ENCODE assay signal across 28 cellular contexts in genomic region chr7:76400248-76400647, GRCh38. TPM values are rescaled to one million over a fixed set of nuclear protein-coding genes. Genes with fewer than 3 reads are reported as not detected.
"Had no signal": no experiment of that assay in that cellular context is flagged by ENCODE, and none has a peak within 500 bp of the region (broad histone marks: within the 10 kb centered on the region; RNA-seq: fewer than 3 reads in every experiment).

No MANE protein-coding gene starts in this region.

- H3K4me3 ChIP-seq: ascending aorta, breast epithelium, cardiac muscle cell, colonic mucosa, esophagus muscularis mucosa, gastrocnemius medialis had no signal

- H3K27ac ChIP-seq: ascending aorta, breast epithelium, cardiac muscle cell, colonic mucosa, esophagus muscularis mucosa, foreskin keratinocyte, gastrocnemius medialis had no signal

- H3K36me3 ChIP-seq: ascending aorta, breast epithelium, cardiac muscle cell, colonic mucosa, esophagus muscularis mucosa, gastrocnemius medialis had no signal

- H3K9me3 ChIP-seq: ascending aorta, breast epithelium, colonic mucosa, esophagus muscularis mucosa, gastrocnemius medialis had no signal

- ATAC-seq: activated CD4-positive, alpha-beta T cell treated with anti-CD3 and anti-CD28 coated beads for 36 hours; activated CD8-positive, alpha-beta memory T cell treated with anti-CD3 and anti-CD28 coated beads, Interleukin-2, amount 10 ng/mL, durations not matched to agents 7 days and 5 days; activated CD8-positive, alpha-beta T cell treated with anti-CD3 and anti-CD28 coated beads, Interleukin-2, amount 10 ng/mL, durations not matched to agents 7 days and 5 days; activated naive CD4-positive, alpha-beta T cell treated with anti-CD3 and anti-CD28 coated beads, Interleukin-2, amount 50 U/mL, for 72 hours; foreskin keratinocyte; gastrocnemius medialis had no signal

- H3K4me1 ChIP-seq: breast epithelium, colonic mucosa, foreskin keratinocyte had no signal

- H3K27me3 ChIP-seq: ascending aorta, breast epithelium, cardiac muscle cell, colonic mucosa, esophagus muscularis mucosa, foreskin keratinocyte, gastrocnemius medialis had no signal

- DNase-seq: activated CD4-positive, alpha-beta memory T cell treated with anti-CD3 and anti-CD28 coated beads for 36 hours; activated CD4-positive, alpha-beta T cell treated with anti-CD3 and anti-CD28 coated beads for 36 hours; activated CD4-positive, alpha-beta T cell treated with anti-CD3 and anti-CD28 coated beads, Interleukin-2, amount 10 ng/mL, durations not matched to agents 24 days and 14 days; activated CD4-positive, CD25-positive, alpha-beta regulatory T cell; activated CD4-positive, CD25-positive, alpha-beta regulatory T cell treated with anti-CD3 and anti-CD28 coated beads, Interleukin-2, amount 50 U/mL, for 72 hours; activated CD8-positive, alpha-beta memory T cell treated with anti-CD3 and anti-CD28 coated beads, Interleukin-2, amount 10 ng/mL, durations not matched to agents 7 days and 5 days; activated CD8-positive, alpha-beta memory T cell treated with anti-CD3 and anti-CD28 coated beads, Interleukin-2, amount 50 U/mL, for 4 hours; activated CD8-positive, alpha-beta T cell treated with anti-CD3 and anti-CD28 coated beads, Interleukin-2, amount 10 ng/mL, durations not matched to agents 7 days and 5 days; activated gamma-delta T cell; activated naive CD4-positive, alpha-beta T cell; activated naive CD4-positive, alpha-beta T cell treated with anti-CD3 and anti-CD28 coated beads, Interleukin-2, amount 10 ng/mL, durations not matched to agents 7 days and 5 days; activated naive CD8-positive, alpha-beta T cell treated with anti-CD3 and anti-CD28 coated beads, Interleukin-2, amount 10 ng/mL, durations not matched to agents 7 days and 5 days; activated T-cell treated with anti-CD3 and anti-CD28 coated beads, Interleukin-2, amount 50 U/mL, for 1 hour; activated T-cell treated with anti-CD3 and anti-CD28 coated beads, Interleukin-2, amount 50 U/mL, for 48 hours; central memory CD4-positive, alpha-beta T cell; cerebellar nuclear complex; colonic mucosa; effector CD8-positive, alpha-beta T cell; endodermal cell; foreskin keratinocyte; gastrocnemius medialis; glutamatergic neuron; T-helper 2 cell had no signal

RNA-seq across cellular contexts. Expression of gene SSC4D, which starts 9.2 kb away (rescaled TPM):
- total RNA-seq: ascending aorta had no signal
